ENCODE assay signal across 8 cellular contexts in the genomic region with DNA sequence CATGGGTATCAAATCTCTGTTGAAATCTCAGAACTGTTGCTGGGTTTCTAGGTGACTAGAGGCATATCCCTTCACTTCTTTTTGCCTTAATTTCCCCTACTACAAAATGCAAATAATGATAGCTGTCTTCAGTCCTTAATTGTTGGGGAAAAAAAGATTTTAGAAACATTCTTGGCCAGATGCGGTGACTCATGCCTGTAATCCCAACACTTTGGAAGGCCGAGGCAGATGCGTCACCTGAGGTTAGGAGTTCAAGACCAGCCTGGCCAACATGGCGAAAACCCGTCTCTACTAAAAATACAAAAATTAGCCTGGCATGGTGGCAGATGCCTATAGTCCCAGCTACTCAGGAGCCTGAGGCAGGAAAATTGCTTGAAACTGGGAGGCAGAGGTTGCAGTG.
DNase-seq lines count a peak whose midpoint lies in the region; FAIRE-seq and TF ChIP-seq lines count a peak whose summit lies in the region.
"Not testable (repeated sequence)": the region's sequence is repeated elsewhere in the genome, so short reads cannot be mapped to it uniquely, and the experiment has no call there.

No MANE protein-coding gene starts in this region.

- H3K4me3 Mint-ChIP-seq in Calu3 (ENCODE audit: low read depth, unreplicated experiment); astrocyte (ENCODE audit: unreplicated experiment); progenitor cell of endocrine pancreas (ENCODE audit: low read depth): not testable (repeated sequence)

- peaks cover 100% of the 10 kb centered on the region for H3K36me3 Mint-ChIP-seq in Calu3 (ENCODE audit: insufficient read depth, unreplicated experiment)
- peaks cover 24% of the 10 kb centered on the region for H3K36me3 Mint-ChIP-seq in astrocyte (ENCODE audit: low read depth, unreplicated experiment)
- peaks cover 25% of the 10 kb centered on the region for H3K36me3 Mint-ChIP-seq in progenitor cell of endocrine pancreas (ENCODE audit: insufficient read depth)

- CTCF ChIA-PET in Calu3 (lab: Charles Lee): interaction anchor here (0.6 to 0.7 kb wide), 2 partner anchors 29 to 767 kb away, joined by 3 read pairs; no protein-coding TSS in a partner anchor

- H3K27me3 Mint-ChIP-seq in Calu3 (ENCODE audit: unreplicated experiment); astrocyte (ENCODE audit: low read depth, unreplicated experiment); progenitor cell of endocrine pancreas: not testable (repeated sequence)

- BruUV-seq in Calu3 (replicated peaks; lab: Mats Ljungman, UMichigan): not testable (repeated sequence)

- TF ChIP-seq CTCF in Calu3 (IDR thresholded peaks at IDR 0.05; ENCODE audit: unreplicated experiment); astrocyte (IDR thresholded peaks at IDR 0.05; ENCODE audit: insufficient read depth, low read depth, low read length); choroid plexus epithelial cell (conservative IDR thresholded peaks at IDR 0.05; ENCODE audit: low read depth, low read length); right atrium auricular region (IDR thresholded peaks at IDR 0.05); progenitor cell of endocrine pancreas (IDR thresholded peaks at IDR 0.05; ENCODE audit: unreplicated experiment); smooth muscle cell (IDR thresholded peaks at IDR 0.05; ENCODE audit: borderline replicate concordance, insufficient read depth, poor library complexity, severe bottlenecking): not testable (repeated sequence)

- not testable (repeated sequence) for H3K9ac ChIP-seq in astrocyte (ENCODE audit: low read length); smooth muscle cell (ENCODE audit: low read depth)

- not testable (repeated sequence) for H2AFZ ChIP-seq in astrocyte (ENCODE audit: low read depth, low read length); smooth muscle cell (ENCODE audit: low read depth)

- H3K4me1 ChIP-seq in astrocyte (ENCODE audit: insufficient read depth, low read length); smooth muscle cell (ENCODE audit: low read depth): not testable (repeated sequence)
- H3K4me1 ChIP-seq in right atrium auricular region: peaks cover 0 to 15% of the 10 kb centered on the region in 2 donors

- H3K4me2 ChIP-seq in astrocyte (ENCODE audit: low read length); smooth muscle cell: not testable (repeated sequence)

- H3K4me3 ChIP-seq in astrocyte (ENCODE audit: insufficient read depth, low read depth, low read length); choroid plexus epithelial cell (ENCODE audit: low read depth, low read length); right atrium auricular region; smooth muscle cell: not testable (repeated sequence)

- not testable (repeated sequence) for H3K79me2 ChIP-seq in astrocyte (ENCODE audit: insufficient read depth, low read length)
- peaks cover 43% of the 10 kb centered on the region for H3K79me2 ChIP-seq in smooth muscle cell (ENCODE audit: low read depth)

- intact Hi-C loops in Calu3 (cut with micrococcal nuclease; ENCODE audit: unreplicated experiment): not testable (repeated sequence)

- H4K20me1 ChIP-seq in astrocyte (ENCODE audit: insufficient read depth, low read length) (peaks cover 62% of the 10 kb centered on the region), smooth muscle cell (ENCODE audit: low read depth) (peaks cover 99% of the 10 kb centered on the region)

- not testable (repeated sequence) for H3K27ac ChIP-seq in astrocyte (ENCODE audit: low read depth, low read length)
- peak overlapping the region; percentile 3 to 34 for H3K27ac ChIP-seq in right atrium auricular region
- peak overlapping the region; percentile 70 for H3K27ac ChIP-seq in smooth muscle cell (ENCODE audit: low read depth)

- not testable (repeated sequence) for DNase-seq in Calu3; right atrium auricular region (ENCODE audit: low spot score); progenitor cell of endocrine pancreas (ENCODE audit: low spot score, unreplicated experiment); smooth muscle cell (lab: John Stamatoyannopoulos, UW; ENCODE audit: unreplicated experiment)
- DNase-seq in ELR (ENCODE audit: low read depth) (peak; percentile 67), M059J (ENCODE audit: low read depth) (peak; percentile 61), astrocyte (ENCODE audit: low read depth) (peak; percentile 48), choroid plexus epithelial cell (ENCODE audit: low read depth) (peak; percentile 60)

- not testable (repeated sequence) for H3K9me3 ChIP-seq in astrocyte (ENCODE audit: insufficient read depth, low read depth, low read length); right atrium auricular region; smooth muscle cell (replicated peaks; ENCODE audit: low read depth)

- H3K27me3 ChIP-seq in astrocyte (ENCODE audit: insufficient read depth, low read length); right atrium auricular region; smooth muscle cell (ENCODE audit: low read depth): not testable (repeated sequence)

- 74% methylated on average over 5 of the region's 5 CpGs for WGBS in smooth muscle cell (ENCODE audit: low lambda C conversion rate)

- H3K27ac Mint-ChIP-seq in Calu3 (ENCODE audit: unreplicated experiment) (peak overlapping the region; percentile 17), progenitor cell of endocrine pancreas (peak overlapping the region; percentile 7)
- H3K27ac Mint-ChIP-seq in astrocyte (ENCODE audit: unreplicated experiment): not testable (repeated sequence)

- peaks cover 48% of the 10 kb centered on the region for H3F3A ChIP-seq in smooth muscle cell (ENCODE audit: low read depth)

- H3K4me1 Mint-ChIP-seq in Calu3 (ENCODE audit: low read depth, unreplicated experiment); astrocyte (ENCODE audit: low read depth, unreplicated experiment); progenitor cell of endocrine pancreas (ENCODE audit: low read depth): not testable (repeated sequence)

- H3K36me3 ChIP-seq in astrocyte (ENCODE audit: insufficient read depth, low read length) (peaks cover 39% of the 10 kb centered on the region), right atrium auricular region (peaks cover 29% of the 10 kb centered on the region), smooth muscle cell (ENCODE audit: low read depth) (peaks cover 19% of the 10 kb centered on the region)

- FAIRE-seq in astrocyte (lab: Jason Lieb, UNC): not testable (repeated sequence)

- not testable (repeated sequence) for H3K9me3 Mint-ChIP-seq in Calu3 (ENCODE audit: low read depth, unreplicated experiment); astrocyte (ENCODE audit: unreplicated experiment); progenitor cell of endocrine pancreas (ENCODE audit: low read depth)
